In the genomic region with DNA sequence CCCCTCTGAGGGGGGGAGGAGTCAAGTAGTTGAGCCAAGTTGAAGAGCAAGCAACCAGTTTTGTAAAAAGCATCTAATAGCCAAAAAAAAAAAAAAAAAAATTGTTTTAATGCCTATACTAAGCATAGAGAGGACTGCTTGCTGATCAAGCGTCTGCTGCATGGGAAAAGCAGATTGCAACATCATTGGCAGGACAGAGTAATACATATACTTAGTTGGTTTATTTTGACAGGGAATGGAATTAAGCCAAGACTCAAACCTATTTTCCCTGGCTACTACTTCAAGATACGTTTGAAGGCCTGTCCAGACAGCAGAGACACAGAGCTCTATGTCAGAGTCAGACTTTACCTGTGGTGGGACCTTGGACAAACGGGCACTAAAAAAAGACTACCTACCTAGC, we compare ENCODE assay signal across 1 cellular context.
TF ChIP-seq lines count a peak whose summit lies in the region.

No MANE protein-coding gene starts in this region.

TF ChIP-seq in GM23338, 12 proteins besides CTCF, POLR2A, EP300 and RAD21 (continued from another document):
- TF ChIP-seq, protein P1, sequence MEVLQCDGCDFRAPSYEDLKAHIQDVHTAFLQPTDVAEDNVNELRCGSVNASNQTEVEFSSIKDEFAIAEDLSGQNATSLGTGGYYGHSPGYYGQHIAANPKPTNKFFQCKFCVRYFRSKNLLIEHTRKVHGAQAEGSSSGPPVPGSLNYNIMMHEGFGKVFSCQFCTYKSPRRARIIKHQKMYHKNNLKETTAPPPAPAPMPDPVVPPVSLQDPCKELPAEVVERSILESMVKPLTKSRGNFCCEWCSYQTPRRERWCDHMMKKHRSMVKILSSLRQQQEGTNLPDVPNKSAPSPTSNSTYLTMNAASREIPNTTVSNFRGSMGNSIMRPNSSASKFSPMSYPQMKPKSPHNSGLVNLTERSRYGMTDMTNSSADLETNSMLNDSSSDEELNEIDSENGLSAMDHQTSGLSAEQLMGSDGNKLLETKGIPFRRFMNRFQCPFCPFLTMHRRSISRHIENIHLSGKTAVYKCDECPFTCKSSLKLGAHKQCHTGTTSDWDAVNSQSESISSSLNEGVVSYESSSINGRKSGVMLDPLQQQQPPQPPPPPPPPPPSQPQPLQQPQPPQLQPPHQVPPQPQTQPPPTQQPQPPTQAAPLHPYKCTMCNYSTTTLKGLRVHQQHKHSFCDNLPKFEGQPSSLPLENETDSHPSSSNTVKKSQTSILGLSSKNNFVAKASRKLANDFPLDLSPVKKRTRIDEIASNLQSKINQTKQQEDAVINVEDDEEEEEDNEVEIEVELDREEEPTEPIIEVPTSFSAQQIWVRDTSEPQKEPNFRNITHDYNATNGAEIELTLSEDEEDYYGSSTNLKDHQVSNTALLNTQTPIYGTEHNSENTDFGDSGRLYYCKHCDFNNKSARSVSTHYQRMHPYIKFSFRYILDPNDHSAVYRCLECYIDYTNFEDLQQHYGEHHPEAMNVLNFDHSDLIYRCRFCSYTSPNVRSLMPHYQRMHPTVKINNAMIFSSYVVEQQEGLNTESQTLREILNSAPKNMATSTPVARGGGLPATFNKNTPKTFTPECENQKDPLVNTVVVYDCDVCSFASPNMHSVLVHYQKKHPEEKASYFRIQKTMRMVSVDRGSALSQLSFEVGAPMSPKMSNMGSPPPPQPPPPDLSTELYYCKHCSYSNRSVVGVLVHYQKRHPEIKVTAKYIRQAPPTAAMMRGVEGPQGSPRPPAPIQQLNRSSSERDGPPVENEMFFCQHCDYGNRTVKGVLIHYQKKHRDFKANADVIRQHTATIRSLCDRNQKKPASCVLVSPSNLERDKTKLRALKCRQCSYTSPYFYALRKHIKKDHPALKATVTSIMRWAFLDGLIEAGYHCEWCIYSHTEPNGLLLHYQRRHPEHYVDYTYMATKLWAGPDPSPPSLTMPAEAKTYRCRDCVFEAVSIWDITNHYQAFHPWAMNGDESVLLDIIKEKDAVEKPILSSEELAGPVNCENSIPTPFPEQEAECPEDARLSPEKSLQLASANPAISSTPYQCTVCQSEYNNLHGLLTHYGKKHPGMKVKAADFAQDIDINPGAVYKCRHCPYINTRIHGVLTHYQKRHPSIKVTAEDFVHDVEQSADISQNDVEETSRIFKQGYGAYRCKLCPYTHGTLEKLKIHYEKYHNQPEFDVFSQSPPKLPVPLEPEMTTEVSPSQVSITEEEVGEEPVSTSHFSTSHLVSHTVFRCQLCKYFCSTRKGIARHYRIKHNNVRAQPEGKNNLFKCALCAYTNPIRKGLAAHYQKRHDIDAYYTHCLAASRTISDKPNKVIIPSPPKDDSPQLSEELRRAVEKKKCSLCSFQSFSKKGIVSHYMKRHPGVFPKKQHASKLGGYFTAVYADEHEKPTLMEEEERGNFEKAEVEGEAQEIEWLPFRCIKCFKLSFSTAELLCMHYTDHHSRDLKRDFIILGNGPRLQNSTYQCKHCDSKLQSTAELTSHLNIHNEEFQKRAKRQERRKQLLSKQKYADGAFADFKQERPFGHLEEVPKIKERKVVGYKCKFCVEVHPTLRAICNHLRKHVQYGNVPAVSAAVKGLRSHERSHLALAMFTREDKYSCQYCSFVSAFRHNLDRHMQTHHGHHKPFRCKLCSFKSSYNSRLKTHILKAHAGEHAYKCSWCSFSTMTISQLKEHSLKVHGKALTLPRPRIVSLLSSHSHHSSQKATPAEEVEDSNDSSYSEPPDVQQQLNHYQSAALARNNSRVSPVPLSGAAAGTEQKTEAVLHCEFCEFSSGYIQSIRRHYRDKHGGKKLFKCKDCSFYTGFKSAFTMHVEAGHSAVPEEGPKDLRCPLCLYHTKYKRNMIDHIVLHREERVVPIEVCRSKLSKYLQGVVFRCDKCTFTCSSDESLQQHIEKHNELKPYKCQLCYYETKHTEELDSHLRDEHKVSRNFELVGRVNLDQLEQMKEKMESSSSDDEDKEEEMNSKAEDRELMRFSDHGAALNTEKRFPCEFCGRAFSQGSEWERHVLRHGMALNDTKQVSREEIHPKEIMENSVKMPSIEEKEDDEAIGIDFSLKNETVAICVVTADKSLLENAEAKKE (CRISPR knock-in tag; IDR thresholded peaks at IDR 0.05) = no peak
- TF ChIP-seq, protein P2, sequence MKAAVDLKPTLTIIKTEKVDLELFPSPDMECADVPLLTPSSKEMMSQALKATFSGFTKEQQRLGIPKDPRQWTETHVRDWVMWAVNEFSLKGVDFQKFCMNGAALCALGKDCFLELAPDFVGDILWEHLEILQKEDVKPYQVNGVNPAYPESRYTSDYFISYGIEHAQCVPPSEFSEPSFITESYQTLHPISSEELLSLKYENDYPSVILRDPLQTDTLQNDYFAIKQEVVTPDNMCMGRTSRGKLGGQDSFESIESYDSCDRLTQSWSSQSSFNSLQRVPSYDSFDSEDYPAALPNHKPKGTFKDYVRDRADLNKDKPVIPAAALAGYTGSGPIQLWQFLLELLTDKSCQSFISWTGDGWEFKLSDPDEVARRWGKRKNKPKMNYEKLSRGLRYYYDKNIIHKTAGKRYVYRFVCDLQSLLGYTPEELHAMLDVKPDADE (IDR thresholded peaks at IDR 0.05) = no peak
- TF ChIP-seq NANOG (IDR thresholded peaks at IDR 0.05; ENCODE audit: borderline replicate concordance) (no peak), POLR2AphosphoS5 (IDR thresholded peaks at IDR 0.05; ENCODE audit: low read depth) (no peak), CREB1 (CRISPR knock-in tag; IDR thresholded peaks at IDR 0.05; ENCODE audit: low read depth) (no peak), STAT1 (IDR thresholded peaks at IDR 0.05; ENCODE audit: unreplicated experiment) (no peak), ZNF331 (CRISPR knock-in tag; IDR thresholded peaks at IDR 0.05; ENCODE audit: low read depth) (no peak), JUNB (IDR thresholded peaks at IDR 0.05; ENCODE audit: unreplicated experiment) (no peak), ZNF114 (CRISPR knock-in tag; IDR thresholded peaks at IDR 0.05) (no peak)
- TF ChIP-seq, protein P3, sequence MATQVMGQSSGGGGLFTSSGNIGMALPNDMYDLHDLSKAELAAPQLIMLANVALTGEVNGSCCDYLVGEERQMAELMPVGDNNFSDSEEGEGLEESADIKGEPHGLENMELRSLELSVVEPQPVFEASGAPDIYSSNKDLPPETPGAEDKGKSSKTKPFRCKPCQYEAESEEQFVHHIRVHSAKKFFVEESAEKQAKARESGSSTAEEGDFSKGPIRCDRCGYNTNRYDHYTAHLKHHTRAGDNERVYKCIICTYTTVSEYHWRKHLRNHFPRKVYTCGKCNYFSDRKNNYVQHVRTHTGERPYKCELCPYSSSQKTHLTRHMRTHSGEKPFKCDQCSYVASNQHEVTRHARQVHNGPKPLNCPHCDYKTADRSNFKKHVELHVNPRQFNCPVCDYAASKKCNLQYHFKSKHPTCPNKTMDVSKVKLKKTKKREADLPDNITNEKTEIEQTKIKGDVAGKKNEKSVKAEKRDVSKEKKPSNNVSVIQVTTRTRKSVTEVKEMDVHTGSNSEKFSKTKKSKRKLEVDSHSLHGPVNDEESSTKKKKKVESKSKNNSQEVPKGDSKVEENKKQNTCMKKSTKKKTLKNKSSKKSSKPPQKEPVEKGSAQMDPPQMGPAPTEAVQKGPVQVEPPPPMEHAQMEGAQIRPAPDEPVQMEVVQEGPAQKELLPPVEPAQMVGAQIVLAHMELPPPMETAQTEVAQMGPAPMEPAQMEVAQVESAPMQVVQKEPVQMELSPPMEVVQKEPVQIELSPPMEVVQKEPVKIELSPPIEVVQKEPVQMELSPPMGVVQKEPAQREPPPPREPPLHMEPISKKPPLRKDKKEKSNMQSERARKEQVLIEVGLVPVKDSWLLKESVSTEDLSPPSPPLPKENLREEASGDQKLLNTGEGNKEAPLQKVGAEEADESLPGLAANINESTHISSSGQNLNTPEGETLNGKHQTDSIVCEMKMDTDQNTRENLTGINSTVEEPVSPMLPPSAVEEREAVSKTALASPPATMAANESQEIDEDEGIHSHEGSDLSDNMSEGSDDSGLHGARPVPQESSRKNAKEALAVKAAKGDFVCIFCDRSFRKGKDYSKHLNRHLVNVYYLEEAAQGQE (IDR thresholded peaks at IDR 0.05; ENCODE audit: unreplicated experiment) = no peak
TF ChIP-seq in GM23338: peak in this region for 0.
